10 cellular contexts compared by ENCODE assay signal in the genomic region with DNA sequence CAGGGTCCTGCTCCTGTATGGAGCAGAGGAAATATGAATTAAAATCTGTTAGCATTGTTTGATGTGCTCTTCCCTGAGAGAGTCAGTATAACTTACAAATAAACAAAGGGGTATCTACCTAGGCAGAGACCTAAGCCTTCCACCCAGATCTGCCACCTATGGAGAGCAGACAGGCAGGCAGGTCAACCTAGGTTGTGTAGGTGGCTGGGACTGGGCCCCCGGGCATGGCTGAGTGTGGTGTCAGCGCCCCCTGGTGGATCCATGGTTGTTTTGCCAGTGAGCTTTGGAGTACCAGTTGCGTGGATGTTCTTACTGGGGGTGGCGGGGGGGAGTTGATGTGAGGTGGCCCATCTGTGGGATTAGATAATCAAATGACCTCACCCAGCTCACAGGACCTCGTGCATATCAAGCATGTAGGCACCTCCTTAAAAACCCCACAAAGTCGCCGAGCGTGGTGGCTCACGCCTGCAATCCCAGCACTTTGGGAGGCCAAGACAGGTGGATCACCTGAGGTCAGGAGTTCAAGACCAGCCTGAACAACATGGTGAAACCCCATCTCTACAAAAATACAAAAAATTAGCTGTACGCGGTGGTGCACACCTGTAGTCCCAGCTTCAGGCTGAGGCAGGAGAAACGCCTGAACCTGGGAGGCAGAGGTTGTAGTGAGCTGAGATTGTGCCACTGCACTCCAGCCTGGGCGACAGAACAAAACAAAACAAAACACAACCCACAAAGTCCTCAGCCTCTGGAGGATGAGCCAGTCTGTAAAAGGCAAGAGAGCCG. TPM values are rescaled to one million over a fixed set of nuclear protein-coding genes. Genes with fewer than 3 reads are reported as not detected.
DNase-seq lines count a peak whose midpoint lies in the region; ATAC-seq and TF ChIP-seq lines count a peak whose summit lies in the region.
"Had no signal": no experiment of that assay in that cellular context is flagged by ENCODE, and none has a peak within 500 bp of the region (broad histone marks: within the 10 kb centered on the region; RNA-seq: fewer than 3 reads in every experiment).

No MANE protein-coding gene starts in this region.

- WGBS in right lobe of liver (ENCODE audit: insufficient coverage, low coverage, low lambda C conversion rate, missing lambda C conversion rate) = 42% methylated on average over 7 of the region's 14 CpGs

- intact Hi-C loops in dendritic cell treated with granulocyte-macrophage colony-stimulating factor and Interleukin-4, amounts not matched to agents 40 ng/mL and 50 ng/mL, for 4 days (cut with micrococcal nuclease) = loop anchor here (1.0 to 5.0 kb wide), 2 partner anchors 47 to 368 kb away; no protein-coding TSS in a partner anchor
- intact Hi-C loops in right lobe of liver (cut with DNase I) = no loop called here

- no peaks in the 10 kb centered on the region for H3K27me3 ChIP-seq in right lobe of liver
- H3K27me3 ChIP-seq: BLaER1 treated with 17β-estradiol and CSF1 and Interleukin-3, amounts not matched to agents 10 nM and 100 nM had no signal

- no peaks in the 10 kb centered on the region for H3K9me3 ChIP-seq in right lobe of liver
- H3K9me3 ChIP-seq: BLaER1 treated with 17β-estradiol and CSF1 and Interleukin-3, amounts not matched to agents 10 nM and 100 nM had no signal

- TF ChIP-seq CTCF in right lobe of liver (IDR thresholded peaks at IDR 0.05) = peak; percentile 75 to 85 (median 77)

- no peaks in the 10 kb centered on the region for H3K36me3 ChIP-seq in right lobe of liver

- peaks cover 40% of the 10 kb centered on the region for H3K36me3 Mint-ChIP-seq in dendritic cell treated with granulocyte-macrophage colony-stimulating factor and Interleukin-4, amounts not matched to agents 40 ng/mL and 50 ng/mL, for 4 days (ENCODE audit: low read depth)

- DNase-seq in SIG-M5 treated with dmso at 0.1 percent for 504 hours (lab: John Stamatoyannopoulos, UW; ENCODE audit: unreplicated experiment) = peak; percentile 70
- DNase-seq in SIG-M5 (lab: John Stamatoyannopoulos, UW) = no peak
- DNase-seq in NCI-H774 (lab: John Stamatoyannopoulos, UW) = peak; percentile 22
- DNase-seq in activated CD4-positive, alpha-beta T cell treated with anti-CD3 and anti-CD28 coated beads, Interleukin-2, amount 50 U/mL, for 4 hours = peak; percentile 89 to 90
- DNase-seq in right lobe of liver = peak; percentile 85 to 90 (median 90)
- DNase-seq in stimulated activated CD8-positive, alpha-beta memory T cell treated with anti-CD3 and anti-CD28 coated beads, Interleukin-12 subunit alpha, Interleukin-12 subunit beta, amount 100 ng/mL, for 24 hours (ENCODE audit: extremely low read depth) = peak; percentile 67

- no peak for TF ChIP-seq POLR2A in right lobe of liver (IDR thresholded peaks at IDR 0.05)

- ATAC-seq in HG03439 (IDR thresholded peaks at IDR 0.05; ENCODE audit: unreplicated experiment) (peak; percentile 85), right lobe of liver (peak; percentile 98 to 99 (median 98))

- H3K27me3 Mint-ChIP-seq in dendritic cell treated with granulocyte-macrophage colony-stimulating factor and Interleukin-4, amounts not matched to agents 40 ng/mL and 50 ng/mL, for 4 days = no peaks in the 10 kb centered on the region

- H3K4me1 ChIP-seq in right lobe of liver = no peaks in the 10 kb centered on the region

- peak overlapping the region; percentile 62 for H3K27ac Mint-ChIP-seq in dendritic cell treated with granulocyte-macrophage colony-stimulating factor and Interleukin-4, amounts not matched to agents 40 ng/mL and 50 ng/mL, for 4 days

- H3K4me3 Mint-ChIP-seq in dendritic cell treated with granulocyte-macrophage colony-stimulating factor and Interleukin-4, amounts not matched to agents 40 ng/mL and 50 ng/mL, for 4 days = no peak overlapping the region

- H3K4me3 ChIP-seq in right lobe of liver = no peak overlapping the region
- H3K4me3 ChIP-seq: BLaER1 treated with 17β-estradiol and CSF1 and Interleukin-3, amounts not matched to agents 10 nM and 100 nM had no signal

- peaks cover 53% of the 10 kb centered on the region for H3K4me1 Mint-ChIP-seq in dendritic cell treated with granulocyte-macrophage colony-stimulating factor and Interleukin-4, amounts not matched to agents 40 ng/mL and 50 ng/mL, for 4 days (ENCODE audit: low read depth)

- no peak overlapping the region for H3K27ac ChIP-seq in right lobe of liver
- H3K27ac ChIP-seq: BLaER1 treated with 17β-estradiol and CSF1 and Interleukin-3, amounts not matched to agents 10 nM and 100 nM had no signal

- H3K9me3 Mint-ChIP-seq in dendritic cell treated with granulocyte-macrophage colony-stimulating factor and Interleukin-4, amounts not matched to agents 40 ng/mL and 50 ng/mL, for 4 days = no peaks in the 10 kb centered on the region

RNA-seq across cellular contexts. Expression of gene DUS2, which starts 17.6 kb away (rescaled TPM):
- 10 to 100 TPM in 2 of 6 experiments, 1 to 10 TPM in 4; 7.9 to 16.4 (median 9.2) TPM for total RNA-seq in right lobe of liver

RNA-seq across cellular contexts. Expression of gene DDX28, which starts 17.7 kb away (rescaled TPM):
- total RNA-seq in right lobe of liver = 1 to 10 TPM; 5.4 to 10.0 (median 6.3) TPM

RNA-seq across cellular contexts. Expression of gene DPEP2NB, which starts 25.0 kb away (rescaled TPM):
- not detected for total RNA-seq in right lobe of liver
- total RNA-seq: skeletal muscle tissue had no signal

RNA-seq across cellular contexts. Expression of gene DPEP2, which starts 41.4 kb away (rescaled TPM):
- 1 to 10 TPM in 5 of 6 experiments, under 1 TPM in 1; 0.93 to 2.3 (median 1.6) TPM for total RNA-seq in right lobe of liver

RNA-seq across cellular contexts. Expression of gene NFATC3, which starts 44.5 kb away (rescaled TPM):
- total RNA-seq in right lobe of liver = 10 to 100 TPM; 19.9 to 30.1 (median 25.1) TPM
